Comparison of ENCODE assay signal across 30 cellular contexts in the genomic region with DNA sequence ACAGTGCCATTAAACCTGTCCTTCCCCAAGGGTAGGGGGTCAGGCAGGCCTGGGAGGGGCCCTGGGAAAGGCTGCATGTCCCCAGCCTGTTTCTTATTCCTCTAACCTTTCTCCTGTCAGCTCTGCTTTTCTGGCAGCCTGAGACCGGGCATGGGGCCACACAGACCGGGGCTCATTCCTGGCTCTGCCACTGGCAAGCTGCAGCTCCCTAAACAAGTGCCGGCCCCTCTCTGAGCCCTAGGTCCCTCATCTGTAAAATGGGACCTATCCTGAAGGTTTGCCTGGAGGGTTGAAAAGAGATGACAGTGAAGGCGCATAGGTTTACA.
DNase-seq lines count a peak whose midpoint lies in the region; ATAC-seq, FAIRE-seq and TF ChIP-seq lines count a peak whose summit lies in the region.
"Had no signal": no experiment of that assay in that cellular context is flagged by ENCODE, and none has a peak within 500 bp of the region (broad histone marks: within the 10 kb centered on the region; RNA-seq: fewer than 3 reads in every experiment).

No MANE protein-coding gene starts in this region.

- CTCF ChIA-PET in A549 (lab: Yijun Ruan, JAX) (interaction anchor here (1.5 kb wide), 1 partner anchor 9 kb away, joined by 5 read pairs; no protein-coding TSS in a partner anchor), HEK293 (lab: Yijun Ruan, JAX) (interaction anchor here (0.6 to 1.1 kb wide), 2 partner anchors 557 to 566 kb away, joined by 3 read pairs; no protein-coding TSS in a partner anchor)

- H3K4me3 ChIP-seq in A549 = no peak overlapping the region
- no peak overlapping the region for H3K4me3 ChIP-seq in HEK293 (ENCODE audit: low read depth, low read length)
- no peak overlapping the region for H3K4me3 ChIP-seq in coronary artery
- no peak overlapping the region for H3K4me3 ChIP-seq in neuronal stem cell (ENCODE audit: low read length in 2 of 2)
- H3K4me3 ChIP-seq in uterus = no peak overlapping the region
- H3K4me3 ChIP-seq: BLaER1 treated with 17β-estradiol and CSF1 and Interleukin-3, amounts not matched to agents 10 nM and 100 nM; PC-9; spleen had no signal

- H2AFZ ChIP-seq in neuronal stem cell (ENCODE audit: low read length) = peak overlapping the region; percentile 31
- H2AFZ ChIP-seq: PC-9 had no signal

- no peak overlapping the region for H3K14ac ChIP-seq in neuronal stem cell (ENCODE audit: low read length)

- no peaks in the 10 kb centered on the region for H3K36me3 ChIP-seq in HEK293 (ENCODE audit: control insufficient read depth in 2 of 2, insufficient read depth in 1 of 2, low read length in 2 of 2)
- no peaks in the 10 kb centered on the region for H3K36me3 ChIP-seq in neuronal stem cell (replicated peaks in 1 of 2; ENCODE audit: control insufficient read depth in 2 of 2, insufficient read depth in 2 of 2, low read length in 2 of 2)
- H3K36me3 ChIP-seq in uterus = no peaks in the 10 kb centered on the region
- H3K36me3 ChIP-seq: BLaER1 treated with 17β-estradiol and CSF1 and Interleukin-3, amounts not matched to agents 10 nM and 100 nM; spleen; WERI-Rb-1 had no signal

- TF ChIP-seq POLR2A in A549 (IDR thresholded peaks at IDR 0.05; ENCODE audit: low read length) (no peak), uterus (IDR thresholded peaks at IDR 0.05) (no peak), GM18505 (IDR thresholded peaks at IDR 0.05; ENCODE audit: borderline replicate concordance, extremely low read depth, insufficient read depth, insufficient read length) (no peak)

- H3K9me3 ChIP-seq in A549 (peaks cover 10% of the 10 kb centered on the region), HEK293 (ENCODE audit: control insufficient read depth, insufficient read depth, low read depth, low read length) (no peaks in the 10 kb centered on the region), neuronal stem cell (replicated peaks in 1 of 2; ENCODE audit: control insufficient read depth in 2 of 2, insufficient read depth in 1 of 2, low read depth in 1 of 2, low read length in 2 of 2) (no peaks in the 10 kb centered on the region), uterus (no peaks in the 10 kb centered on the region)
- H3K9me3 ChIP-seq: BLaER1 treated with 17β-estradiol and CSF1 and Interleukin-3, amounts not matched to agents 10 nM and 100 nM; spleen had no signal

- H2BK5ac ChIP-seq in neuronal stem cell (ENCODE audit: low read length) = peak overlapping the region; percentile 5

- peak overlapping the region; percentile 93 to 99 for H3K27ac ChIP-seq in A549
- H3K27ac ChIP-seq in HEK293 (ENCODE audit: extremely low read depth, low read depth, low read length) = peak overlapping the region; percentile 42; the same call in 1 of the 2 replicates
- peak overlapping the region; percentile 80 to 86 for H3K27ac ChIP-seq in coronary artery
- no peak overlapping the region for H3K27ac ChIP-seq in neuronal stem cell (replicated peaks; ENCODE audit: low read length)
- H3K27ac ChIP-seq in uterus = no peak overlapping the region
- H3K27ac ChIP-seq: BLaER1 treated with 17β-estradiol and CSF1 and Interleukin-3, amounts not matched to agents 10 nM and 100 nM; PC-9; WERI-Rb-1 had no signal

- H3K27me3 ChIP-seq in neuronal stem cell (ENCODE audit: control insufficient read depth in 3 of 3, insufficient read depth in 3 of 3, low read depth in 1 of 3, low read length in 3 of 3) = no peaks in the 10 kb centered on the region
- no peaks in the 10 kb centered on the region for H3K27me3 ChIP-seq in uterus
- H3K27me3 ChIP-seq: BLaER1 treated with 17β-estradiol and CSF1 and Interleukin-3, amounts not matched to agents 10 nM and 100 nM had no signal

- no peak for TF ChIP-seq RAD21 in A549 (conservative IDR thresholded peaks at IDR 0.05 in 1 of 2, IDR thresholded peaks at IDR 0.05 in 1 of 2)

- H3K4me1 ChIP-seq in A549 = peaks cover 63% of the 10 kb centered on the region
- peaks cover 10% of the 10 kb centered on the region for H3K4me1 ChIP-seq in HEK293 (ENCODE audit: control insufficient read depth, insufficient read depth, low read length)
- peaks cover 13 to 64% of the 10 kb centered on the region in 2 donors for H3K4me1 ChIP-seq in neuronal stem cell (ENCODE audit: control insufficient read depth in 2 of 2, insufficient read depth in 1 of 2, low read depth in 1 of 2, low read length in 2 of 2)
- H3K4me1 ChIP-seq in uterus = peaks cover 3 to 6% of the 10 kb centered on the region in 2 donors

- H4K8ac ChIP-seq in neuronal stem cell (ENCODE audit: low read depth, low read length) = no peak overlapping the region

- H4K91ac ChIP-seq in neuronal stem cell (ENCODE audit: low read depth, low read length, poor library complexity) = no peak overlapping the region

- no peak overlapping the region for H2BK15ac ChIP-seq in neuronal stem cell (ENCODE audit: low read length)

- 74% methylated on average over 4 of the region's 4 CpGs for WGBS in A549 (ENCODE audit: missing lambda C conversion rate)
- no CpG with 5 or more reads among the region's 4 CpGs for WGBS in neuronal stem cell (ENCODE audit: extremely low coverage in 2 of 2, insufficient read length in 2 of 2, insufficient replicate concordance in 1 of 2), 2 donors

- POLR2A ChIA-PET in A549 (lab: Yijun Ruan, JAX) = interaction anchor here (1.1 kb wide), 1 partner anchor 559 kb away, joined by 3 read pairs; a partner anchor contains a TSS
- POLR2A ChIA-PET in HEK293 (lab: Yijun Ruan, JAX) = interaction anchor here (0.9 kb wide), 1 partner anchor 29 kb away, joined by 4 read pairs; no protein-coding TSS in a partner anchor

- no peak overlapping the region for H2BK120ac ChIP-seq in neuronal stem cell (ENCODE audit: low read depth, low read length)

- no peak overlapping the region for H3K4ac ChIP-seq in neuronal stem cell (ENCODE audit: low read length)

- peak overlapping the region; percentile 64 for H3K4me2 ChIP-seq in A549
- no peak overlapping the region for H3K4me2 ChIP-seq in neuronal stem cell (ENCODE audit: insufficient read depth, low read length, poor library complexity, severe bottlenecking)
- H3K4me2 ChIP-seq: BLaER1 treated with 17β-estradiol and CSF1 and Interleukin-3, amounts not matched to agents 10 nM and 100 nM; PC-9 had no signal

- H3K9ac ChIP-seq in neuronal stem cell (ENCODE audit: low read depth, low read length, poor library complexity) = no peak overlapping the region
- H3K9ac ChIP-seq: BLaER1 treated with 17β-estradiol and CSF1 and Interleukin-3, amounts not matched to agents 10 nM and 100 nM had no signal

- TF ChIP-seq CTCF in A549 (IDR thresholded peaks at IDR 0.05) (no peak), HEK293 (tag by site-specific recombination; IDR thresholded peaks at IDR 0.05) (no peak), coronary artery (IDR thresholded peaks at IDR 0.05) (no peak), uterus (IDR thresholded peaks at IDR 0.05) (no peak)

- peak overlapping the region; percentile 31 for H3K18ac ChIP-seq in neuronal stem cell (ENCODE audit: low read length)

- no peak for FAIRE-seq in A549 (lab: Jason Lieb, UNC)
- FAIRE-seq: GM18507, HTR-8/SVneo had no signal

- H2AK5ac ChIP-seq in neuronal stem cell (ENCODE audit: low read depth, low read length) = peak overlapping the region; percentile 26

- no peak for TF ChIP-seq EP300 in A549 (IDR thresholded peaks at IDR 0.05)

- DNase-seq in A549 (ENCODE audit: low read depth in 1 of 2, low spot score in 1 of 2) (no peak), coronary artery (ENCODE audit: low spot score) (no peak), neuronal stem cell (ENCODE audit: low spot score) (no peak), uterus (no peak), CD1c-positive myeloid dendritic cell (ENCODE audit: extremely low spot score) (no peak)
- DNase-seq: activated CD4-positive, alpha-beta T cell treated with anti-CD3 and anti-CD28 coated beads for 48 hours; activated gamma-delta T cell treated with Interleukin-2 at 50 U/mL for 16 hours; activated T-cell treated with anti-CD3 and anti-CD28 coated beads, Interleukin-2, amount 50 U/mL, for 4 hours; DMS79; effector CD4-positive, alpha-beta T cell; erythroblast; foreskin fibroblast; GF-D8; HFFc6; KG1; left colon; mesendoderm; naive thymus-derived CD4-positive, alpha-beta T cell; NK-92 treated with Interleukin-12 subunit alpha and Interleukin-12 subunit beta, amount 100 ng/mL, for 24 hours; PC-9; stimulated activated CD4-positive, alpha-beta T cell treated with anti-CD3 and anti-CD28 coated beads, Interleukin-2, amount 100 ng/mL, for 48 hours; T1000; WERI-Rb-1 had no signal

- no peak overlapping the region for H3K23ac ChIP-seq in neuronal stem cell (ENCODE audit: low read depth, low read length, poor library complexity)

- intact Hi-C loops in uterus (cut with DNase I; ENCODE audit: low total_unique reads) = no loop called here

- ATAC-seq in A549 = no peak; a peak in 3 of 6 replicates
- ATAC-seq in GM18505 (IDR thresholded peaks at IDR 0.05; ENCODE audit: unreplicated experiment) = no peak
- no peak for ATAC-seq in GM18520 (IDR thresholded peaks at IDR 0.05; ENCODE audit: unreplicated experiment)
- ATAC-seq: activated T-cell treated with anti-CD3 and anti-CD28 coated beads, Interleukin-2, amount 50 U/mL, for 4 hours; left colon; naive thymus-derived CD4-positive, alpha-beta T cell had no signal

- H3K79me1 ChIP-seq in neuronal stem cell (ENCODE audit: low read depth, low read length) = no peaks in the 10 kb centered on the region

- no peak overlapping the region for H2BK12ac ChIP-seq in neuronal stem cell (ENCODE audit: low read length)

TF ChIP-seq in A549, 52 proteins besides CTCF, POLR2A, EP300 and RAD21 (continues in another document):
- TF ChIP-seq BHLHE40 (IDR thresholded peaks at IDR 0.05; ENCODE audit: low read depth, low read length) = no peak
- no peak for TF ChIP-seq KDM5A (IDR thresholded peaks at IDR 0.05)
- no peak for TF ChIP-seq MYC (IDR thresholded peaks at IDR 0.05; ENCODE audit: borderline replicate concordance, low read length)
- TF ChIP-seq, protein P1, sequence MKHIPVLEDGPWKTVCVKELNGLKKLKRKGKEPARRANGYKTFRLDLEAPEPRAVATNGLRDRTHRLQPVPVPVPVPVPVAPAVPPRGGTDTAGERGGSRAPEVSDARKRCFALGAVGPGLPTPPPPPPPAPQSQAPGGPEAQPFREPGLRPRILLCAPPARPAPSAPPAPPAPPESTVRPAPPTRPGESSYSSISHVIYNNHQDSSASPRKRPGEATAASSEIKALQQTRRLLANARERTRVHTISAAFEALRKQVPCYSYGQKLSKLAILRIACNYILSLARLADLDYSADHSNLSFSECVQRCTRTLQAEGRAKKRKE (CRISPR knock-in tag; IDR thresholded peaks at IDR 0.05; ENCODE audit: low read depth) = no peak

TF ChIP-seq in HEK293, 187 proteins besides CTCF, POLR2A, EP300 and RAD21:
- no peak for TF ChIP-seq ZNF473 (tag by site-specific recombination; IDR thresholded peaks at IDR 0.05)
- TF ChIP-seq ZNF843 (tag by site-specific recombination; IDR thresholded peaks at IDR 0.05) = no peak

Comparison
In these comparisons a context has a peak if more than half of its experiments do, and no peak if none do; other contexts are left out.
1. H3K27ac ChIP-seq: peak in A549 (2 of 2), HEK293 (single experiment) and coronary artery (2 of 2); none in neuronal stem cell (single experiment) and uterus (0 of 2).